ENCODE assay signal across 8 cellular contexts in genomic region chr9:72443855-72444254, GRCh38.
A peak's percentile ranks its signal among the peaks of the same experiment; 100 is the strongest.
DNase-seq lines count a peak whose midpoint lies in the region; ATAC-seq lines count a peak whose summit lies in the region.

No MANE protein-coding gene starts in this region.

- DNase-seq in AML-193 (lab: John Stamatoyannopoulos, UW): peak; percentile 72 to 76
- DNase-seq in RPMI7951 (ENCODE audit: low read depth): peak; percentile 71
- DNase-seq in globus pallidus (ENCODE audit: low spot score): peak; percentile 29
- no peak for DNase-seq in NCI-H1436 treated with DMSO at 0.1 percent for 48 hours (lab: John Stamatoyannopoulos, UW)
- no peak for DNase-seq in NCI-H345 treated with DMSO at 0.1 percent for 48 hours (lab: John Stamatoyannopoulos, UW; ENCODE audit: unreplicated experiment)
- no peak for DNase-seq in NCI-H1092 (lab: John Stamatoyannopoulos, UW)

- ATAC-seq in GM18868 (IDR thresholded peaks at IDR 0.05; ENCODE audit: unreplicated experiment) (peak; percentile 94), HG02970 (IDR thresholded peaks at IDR 0.05; ENCODE audit: low FRiP score, unreplicated experiment) (peak; percentile 87)

Comparison
In these comparisons a context has a peak if more than half of its experiments do, and no peak if none do; other contexts are left out.
1. DNase-seq: peak in AML-193 (2 of 2), RPMI7951 (single experiment) and globus pallidus (single experiment); none in NCI-H1436 treated with DMSO at 0.1 percent for 48 hours (single experiment), NCI-H345 treated with DMSO at 0.1 percent for 48 hours (single experiment) and NCI-H1092 (single experiment).